Comparison of ENCODE assay signal across 19 cellular contexts in the genomic region with DNA sequence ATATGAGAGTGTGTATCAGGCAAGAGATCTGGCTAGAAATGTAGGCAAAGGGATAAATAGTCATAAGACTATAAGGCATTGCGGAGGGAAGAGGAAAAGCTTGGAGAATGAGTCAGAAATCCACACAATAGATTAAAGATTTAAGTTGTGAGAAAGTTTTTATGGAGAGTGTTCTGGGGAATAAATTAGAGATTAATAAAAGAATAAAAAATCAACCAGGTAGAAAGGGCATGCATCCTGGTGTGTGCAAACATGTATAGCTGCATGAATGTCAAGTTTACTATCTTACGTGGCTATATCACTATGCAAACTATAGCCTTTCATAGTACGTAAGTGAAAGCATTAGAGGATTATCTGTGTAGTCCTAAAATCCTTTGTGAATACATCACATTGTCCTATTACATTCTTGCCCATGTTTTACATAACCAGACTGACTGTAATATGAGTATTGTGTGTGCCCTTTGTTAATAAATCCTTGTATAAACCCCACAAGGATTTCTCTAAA. TPM values are rescaled to one million over a fixed set of nuclear protein-coding genes. Genes with fewer than 3 reads are reported as not detected.
DNase-seq lines count a peak whose midpoint lies in the region; ATAC-seq, FAIRE-seq and TF ChIP-seq lines count a peak whose summit lies in the region.
"Had no signal": no experiment of that assay in that cellular context is flagged by ENCODE, and none has a peak within 500 bp of the region (broad histone marks: within the 10 kb centered on the region; RNA-seq: fewer than 3 reads in every experiment).

No MANE protein-coding gene starts in this region.

- DNase-seq in HT1080 (ENCODE audit: low read depth), result peak; percentile 75
- no peak for DNase-seq in RWPE2 (ENCODE audit: low spot score)
- peak; percentile 91 for DNase-seq in endothelial cell of umbilical vein (ENCODE audit: low read depth, low spot score)
- peak; percentile 5 for DNase-seq in skeletal muscle cell (ENCODE audit: low read depth)
- DNase-seq in NCI-H510A (lab: John Stamatoyannopoulos, UW), result no peak
- DNase-seq: activated CD4-positive, alpha-beta T cell treated with anti-CD3 and anti-CD28 coated beads, Interleukin-2, amount 10 ng/mL, durations not matched to agents 24 days and 14 days; activated naive CD4-positive, alpha-beta T cell treated with Interleukin-2 at 50 U/mL for 16 hours; central memory CD4-positive, alpha-beta T cell; effector CD8-positive, alpha-beta T cell; naive thymus-derived CD4-positive, alpha-beta T cell; NCI-H146; NCI-H446 treated with DMSO at 0.1 percent for 48 hours; posterior cingulate gyrus; transverse colon had no signal

- peak; percentile 77 for TF ChIP-seq POLR2A in endothelial cell of umbilical vein (IDR thresholded peaks at IDR 0.05; ENCODE audit: low read depth, low read length)

- no peak for TF ChIP-seq CTCF in RWPE2 (IDR thresholded peaks at IDR 0.05; ENCODE audit: poor library complexity, severe bottlenecking)
- no peak for TF ChIP-seq CTCF in endothelial cell of umbilical vein (IDR thresholded peaks at IDR 0.05; ENCODE audit: extremely low read depth in 1 of 2, insufficient read depth in 1 of 2, low read depth in 1 of 2, low read length in 2 of 2)

- H4K20me1 ChIP-seq in endothelial cell of umbilical vein (replicated peaks; ENCODE audit: control insufficient read depth, extremely low read depth, insufficient read depth, low read length), result no peaks in the 10 kb centered on the region
- H4K20me1 ChIP-seq: BLaER1 had no signal

- POLR2A ChIA-PET in endothelial cell of umbilical vein (lab: Charles Lee), result no interaction called here

- no peak overlapping the region for H3K4me3 ChIP-seq in RWPE2 (ENCODE audit: severe bottlenecking)
- peak overlapping the region in 1 of 3 experiments; percentile 45 for H3K4me3 ChIP-seq in endothelial cell of umbilical vein (replicated peaks in 1 of 3; ENCODE audit: insufficient read depth in 1 of 3, low read depth in 1 of 3, low read length in 3 of 3)
- H3K4me3 ChIP-seq in skeletal muscle cell (ENCODE audit: low read depth, low read length), result no peak overlapping the region
- H3K4me3 ChIP-seq: BLaER1, transverse colon had no signal

- CTCF ChIA-PET in endothelial cell of umbilical vein (lab: Charles Lee), result interaction anchor here (0.8 to 1.7 kb wide), 6 partner anchors 10 to 65 kb away, joined by 3 to 6 read pairs (median 4); no protein-coding TSS in a partner anchor

- H2AFZ ChIP-seq in endothelial cell of umbilical vein (ENCODE audit: low read depth, low read length), result no peak overlapping the region

- no TSS peak for BruUV-seq in endothelial cell of umbilical vein (replicated peaks; lab: Mats Ljungman, UMichigan)

- H3K4me1 ChIP-seq in RWPE2 (ENCODE audit: insufficient read depth, poor library complexity, severe bottlenecking), result peaks cover 33% of the 10 kb centered on the region
- peaks cover 53% of the 10 kb centered on the region for H3K4me1 ChIP-seq in endothelial cell of umbilical vein (ENCODE audit: control insufficient read depth, extremely low read depth, insufficient read depth, low read length)
- H3K4me1 ChIP-seq: BLaER1, transverse colon had no signal

- H3K27me3 ChIP-seq in RWPE2 (ENCODE audit: insufficient read depth, poor library complexity, severe bottlenecking) (no peaks in the 10 kb centered on the region), endothelial cell of umbilical vein (ENCODE audit: control insufficient read depth in 2 of 2, insufficient read depth in 2 of 2, low read length in 2 of 2) (no peaks in the 10 kb centered on the region)
- H3K27me3 ChIP-seq: BLaER1, transverse colon had no signal

- dilution Hi-C loops in endothelial cell of umbilical vein (cut with MboI; ENCODE audit: extremely low pct_ligation_motif_present, low sequenced_read_pairs), result no loop called here

- H3K4me2 ChIP-seq in endothelial cell of umbilical vein (ENCODE audit: insufficient read depth, low read length), result peak overlapping the region; percentile 86
- H3K4me2 ChIP-seq: BLaER1, KMS-11 had no signal

- ATAC-seq in RWPE2 (ENCODE audit: low read depth) (peak; percentile 88), GM19395 (IDR thresholded peaks at IDR 0.05; ENCODE audit: unreplicated experiment) (no peak), HG03139 (IDR thresholded peaks at IDR 0.05; ENCODE audit: unreplicated experiment) (no peak)
- ATAC-seq: naive thymus-derived CD4-positive, alpha-beta T cell had no signal

- peak overlapping the region; percentile 83 for H3K9ac ChIP-seq in endothelial cell of umbilical vein (replicated peaks; ENCODE audit: extremely low read depth, insufficient read depth, low read length)
- H3K9ac ChIP-seq: BLaER1, KMS-11 had no signal

- H3K27ac ChIP-seq in RWPE2 (ENCODE audit: poor library complexity, severe bottlenecking) (peak overlapping the region; percentile 86), endothelial cell of umbilical vein (ENCODE audit: insufficient read depth, low read depth, low read length) (peak overlapping the region; percentile 90)
- H3K27ac ChIP-seq: BLaER1, KMS-11, transverse colon had no signal

- H3K9me1 ChIP-seq in endothelial cell of umbilical vein (replicated peaks; ENCODE audit: control insufficient read depth, extremely low read depth, insufficient read depth, low read length), result no peaks in the 10 kb centered on the region

- no peaks in the 10 kb centered on the region for H3K36me3 ChIP-seq in RWPE2 (ENCODE audit: low read depth)
- H3K36me3 ChIP-seq in endothelial cell of umbilical vein (ENCODE audit: control insufficient read depth in 2 of 2, extremely low read depth in 1 of 2, insufficient read depth in 2 of 2, low read length in 2 of 2), result peaks cover 0 to 2% of the 10 kb centered on the region in 2 experiments
- H3K36me3 ChIP-seq: BLaER1, transverse colon had no signal

- intact Hi-C loops in endothelial cell of umbilical vein (cut with micrococcal nuclease), result loop anchor here (1.0 to 2.0 kb wide), 4 partner anchors 37 to 311 kb away; a partner anchor contains a TSS

- H3K79me2 ChIP-seq in endothelial cell of umbilical vein (ENCODE audit: control insufficient read depth, insufficient read depth, low read length), result peaks cover 29% of the 10 kb centered on the region

- peak; percentile 33 for FAIRE-seq in endothelial cell of umbilical vein (lab: Jason Lieb, UNC)
- FAIRE-seq: frontal cortex had no signal

- H3K9me3 ChIP-seq in RWPE2 (ENCODE audit: severe bottlenecking) (no peaks in the 10 kb centered on the region), endothelial cell of umbilical vein (replicated peaks; ENCODE audit: control insufficient read depth, insufficient read depth, low read length) (no peaks in the 10 kb centered on the region)
- H3K9me3 ChIP-seq: BLaER1, transverse colon had no signal

TF ChIP-seq in endothelial cell of umbilical vein, 7 proteins besides CTCF, POLR2A, EP300 and RAD21:
- no peak for TF ChIP-seq EZH2 (IDR thresholded peaks at IDR 0.05; ENCODE audit: borderline replicate concordance, low read depth, low read length, severe bottlenecking)
- TF ChIP-seq GATA2 (IDR thresholded peaks at IDR 0.05; ENCODE audit: insufficient read depth, insufficient read length, low read depth, low read length), result peak; percentile 94
- no peak for TF ChIP-seq MYC (IDR thresholded peaks at IDR 0.05; ENCODE audit: low read depth, low read length)
- TF ChIP-seq POLR2AphosphoS5 (IDR thresholded peaks at IDR 0.05; ENCODE audit: insufficient read depth, low read depth, low read length), result peak; percentile 54
- peak; percentile 91 for TF ChIP-seq JUN (IDR thresholded peaks at IDR 0.05; ENCODE audit: borderline replicate concordance, insufficient read depth, insufficient read length, low read depth)
- peak; percentile 85 for TF ChIP-seq FOS (IDR thresholded peaks at IDR 0.05; ENCODE audit: borderline replicate concordance, insufficient read depth, low read length)
- TF ChIP-seq, protein P1, sequence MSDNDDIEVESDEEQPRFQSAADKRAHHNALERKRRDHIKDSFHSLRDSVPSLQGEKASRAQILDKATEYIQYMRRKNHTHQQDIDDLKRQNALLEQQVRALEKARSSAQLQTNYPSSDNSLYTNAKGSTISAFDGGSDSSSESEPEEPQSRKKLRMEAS (IDR thresholded peaks at IDR 0.05; ENCODE audit: insufficient read depth, insufficient read length), result no peak

RNA-seq across cellular contexts. Expression of a gene that starts 36.9 kb away (rescaled TPM):
- total RNA-seq in HT1080 (2014; rRNA removed; shearing (Covaris generic)), result not detected in 2 replicates
- not detected in 2 replicates for polyA plus RNA-seq in HT1080 (2015; cell fraction: cytosol; rRNA removed)
- polyA plus RNA-seq in HT1080 (2015; cell fraction: nucleus; rRNA removed), result not detected in 2 replicates
- 116 and 124 TPM in 2 replicates for total RNA-seq in endothelial cell of umbilical vein
- polyA plus RNA-seq in endothelial cell of umbilical vein, result 67.0 and 76.8 TPM in 2 replicates
- polyA plus RNA-seq in endothelial cell of umbilical vein (2011; cell fraction: cytosol; rRNA removed), result 113 and 126 TPM in 2 replicates
- polyA plus RNA-seq in endothelial cell of umbilical vein (2011; cell fraction: nucleus; rRNA removed), result 65.1 and 79.7 TPM in 2 replicates
- 134 and 147 TPM in 2 replicates for polyA plus RNA-seq in endothelial cell of umbilical vein (2012)
- polyA minus RNA-seq in endothelial cell of umbilical vein, result 71.6 and 78.0 TPM in 2 replicates
- 1.5 TPM for polyA minus RNA-seq in endothelial cell of umbilical vein (2011; cell fraction: cytosol; rRNA and poly(A)+ RNA removed)
- 106 and 123 TPM in 2 replicates for polyA minus RNA-seq in endothelial cell of umbilical vein (2011; cell fraction: nucleus; rRNA and poly(A)+ RNA removed)

Comparison
In these comparisons a context has a peak if more than half of its experiments do, and no peak if none do; other contexts are left out.
1. DNase-seq: peak in HT1080 (single experiment), endothelial cell of umbilical vein (single experiment) and skeletal muscle cell (single experiment); none in RWPE2 (single experiment) and NCI-H510A (single experiment).
2. RNA of a gene that starts 36.9 kb away (total RNA-seq): 116 to 124 TPM in endothelial cell of umbilical vein; not detected in HT1080; every median in the first group is over 100 times any median in the second.